Comparison of ENCODE assay signal across 9 cellular contexts in the genomic region with DNA sequence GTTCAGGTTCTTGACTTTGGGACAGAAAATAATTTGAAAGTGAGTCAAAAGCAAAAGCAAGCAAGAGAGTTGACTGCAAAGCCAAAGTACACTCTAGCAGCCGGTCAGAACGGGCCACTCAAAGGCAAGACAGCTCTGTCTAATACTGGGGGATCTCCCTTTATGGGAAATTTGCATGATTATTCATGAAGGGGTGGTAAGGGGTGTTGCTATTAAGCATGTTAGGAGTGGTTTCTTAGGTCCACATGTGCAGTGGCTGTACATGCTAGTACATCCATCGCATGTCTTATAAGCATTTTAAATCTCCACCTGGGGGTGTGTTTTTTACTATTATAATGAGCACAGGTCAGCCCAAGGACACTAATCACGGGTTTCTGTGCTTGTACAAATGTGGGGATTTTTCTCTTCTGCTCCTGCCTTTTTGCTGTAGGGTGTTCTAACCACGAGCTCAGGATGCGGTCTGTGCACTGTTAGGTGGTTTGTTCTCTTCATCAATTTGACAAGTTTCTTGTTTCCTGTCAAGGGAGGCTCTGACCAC.
A peak's percentile ranks its signal among the peaks of the same experiment; 100 is the strongest.
DNase-seq lines count a peak whose midpoint lies in the region; ATAC-seq, FAIRE-seq and TF ChIP-seq lines count a peak whose summit lies in the region.
"Had no signal": no experiment of that assay in that cellular context is flagged by ENCODE, and none has a peak within 500 bp of the region (broad histone marks: within the 10 kb centered on the region; RNA-seq: fewer than 3 reads in every experiment).

No MANE protein-coding gene starts in this region.

- TF ChIP-seq POLR2A in uterus (IDR thresholded peaks at IDR 0.05): no peak

- no peak for FAIRE-seq in urothelium cell line (lab: Jason Lieb, UNC)
- FAIRE-seq: G401.6 had no signal

- TF ChIP-seq CTCF in foreskin keratinocyte (conservative IDR thresholded peaks at IDR 0.05) (no peak), uterus (IDR thresholded peaks at IDR 0.05) (no peak)

- peaks cover 4% of the 10 kb centered on the region for H3K36me3 Mint-ChIP-seq in activated T-cell treated with anti-CD3 and anti-CD28 coated beads, Interleukin-2, amount 50 U/mL, for 24 hours (ENCODE audit: low read depth)

- intact Hi-C loops in uterus (cut with DNase I; ENCODE audit: low total_unique reads): no loop called here

- no peaks in the 10 kb centered on the region for H3K9me3 ChIP-seq in uterus

- H3K4me1 Mint-ChIP-seq in activated T-cell treated with anti-CD3 and anti-CD28 coated beads, Interleukin-2, amount 50 U/mL, for 24 hours (ENCODE audit: low read depth): peaks cover 63% of the 10 kb centered on the region

- no peak overlapping the region for H3K4me3 ChIP-seq in uterus

- H3K4me3 Mint-ChIP-seq in activated T-cell treated with anti-CD3 and anti-CD28 coated beads, Interleukin-2, amount 50 U/mL, for 24 hours: peak overlapping the region; percentile 14

- peaks cover 10% of the 10 kb centered on the region for H3K9me3 Mint-ChIP-seq in activated T-cell treated with anti-CD3 and anti-CD28 coated beads, Interleukin-2, amount 50 U/mL, for 24 hours

- H3K27ac ChIP-seq in foreskin keratinocyte (no peak overlapping the region), uterus (no peak overlapping the region)

- no peaks in the 10 kb centered on the region for H3K27me3 Mint-ChIP-seq in activated T-cell treated with anti-CD3 and anti-CD28 coated beads, Interleukin-2, amount 50 U/mL, for 24 hours

- ATAC-seq in GM18907 (IDR thresholded peaks at IDR 0.05; ENCODE audit: unreplicated experiment) (peak; percentile 81), HG03175 (IDR thresholded peaks at IDR 0.05; ENCODE audit: unreplicated experiment) (peak; percentile 70), foreskin keratinocyte (no peak)

- peak overlapping the region; percentile 26 for H3K27ac Mint-ChIP-seq in activated T-cell treated with anti-CD3 and anti-CD28 coated beads, Interleukin-2, amount 50 U/mL, for 24 hours

- H3K27me3 ChIP-seq in foreskin keratinocyte (no peaks in the 10 kb centered on the region), uterus (no peaks in the 10 kb centered on the region)

- no peak for DNase-seq in activated T-cell treated with anti-CD3 and anti-CD28 coated beads, Interleukin-2, amount 50 U/mL, for 24 hours
- DNase-seq in stimulated activated CD4-positive, alpha-beta T cell treated with anti-CD3 and anti-CD28 coated beads, Interleukin-15, amount 100 ng/mL, for 48 hours (ENCODE audit: low read depth in 2 of 2): peak; percentile 29 to 36
- no peak for DNase-seq in foreskin keratinocyte
- no peak for DNase-seq in urothelium cell line (ENCODE audit: low spot score)
- DNase-seq in EL: no peak
- DNase-seq in uterus: no peak

- H3K4me1 ChIP-seq in foreskin keratinocyte (no peaks in the 10 kb centered on the region), uterus (no peaks in the 10 kb centered on the region)

- H3K36me3 ChIP-seq in uterus: no peaks in the 10 kb centered on the region

Comparison
In these comparisons a context has a peak if more than half of its experiments do, and no peak if none do; other contexts are left out.
1. DNase-seq: peak in stimulated activated CD4-positive, alpha-beta T cell treated with anti-CD3 and anti-CD28 coated beads, Interleukin-15, amount 100 ng/mL, for 48 hours (2 of 2); none in activated T-cell treated with anti-CD3 and anti-CD28 coated beads, Interleukin-2, amount 50 U/mL, for 24 hours (single experiment), foreskin keratinocyte (0 of 2), urothelium cell line (single experiment), EL (single experiment) and uterus (0 of 2).